Comparison of ENCODE assay signal across 8 cellular contexts in the genomic region with DNA sequence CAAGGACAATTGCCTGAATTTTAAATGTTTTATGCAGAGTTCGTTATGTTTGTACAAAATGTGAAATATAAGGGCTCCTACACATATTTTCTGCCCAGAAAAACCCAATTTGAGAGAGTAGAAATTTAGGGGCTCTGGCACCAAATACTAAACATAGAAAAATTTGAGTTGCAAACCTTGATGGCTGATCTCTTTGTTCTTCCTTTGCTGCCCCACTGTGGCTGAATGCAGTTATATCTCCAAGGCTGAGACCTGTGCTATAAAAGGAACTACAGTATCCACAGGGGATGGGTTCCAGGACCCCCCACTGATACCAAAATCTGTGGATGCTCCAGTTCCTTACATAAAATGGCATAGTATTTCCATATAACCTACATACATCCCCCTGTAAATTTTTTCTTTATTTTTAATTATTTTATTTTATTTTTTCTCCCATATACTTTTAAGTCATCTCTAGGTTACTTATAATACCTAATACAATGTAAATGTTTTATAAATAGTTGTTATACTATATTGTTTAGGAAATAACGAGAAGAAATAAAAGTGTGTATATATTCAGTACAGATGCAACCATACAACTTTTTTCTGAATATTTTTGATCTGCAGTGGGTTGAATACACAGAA. TPM values are rescaled to one million over a fixed set of nuclear protein-coding genes. Genes with fewer than 3 reads are reported as not detected.
A peak's percentile ranks its signal among the peaks of the same experiment; 100 is the strongest.
DNase-seq lines count a peak whose midpoint lies in the region; ATAC-seq, FAIRE-seq and TF ChIP-seq lines count a peak whose summit lies in the region.

No MANE protein-coding gene starts in this region.

- H3K27me3 ChIP-seq in Peyer's patch (no peaks in the 10 kb centered on the region), brain microvascular endothelial cell (replicated peaks) (peaks cover 5% of the 10 kb centered on the region)

- TF ChIP-seq CTCF in Peyer's patch (IDR thresholded peaks at IDR 0.05) (peak in 5 of 6 experiments; percentile 18 to 66 (median 66)), brain microvascular endothelial cell (IDR thresholded peaks at IDR 0.05; ENCODE audit: low read depth, low read length, missing control alignments) (peak; percentile 78)

- DNase-seq in DMS53 treated with DMSO at 0.1 percent for 48 hours (lab: John Stamatoyannopoulos, UW; ENCODE audit: unreplicated experiment), result peak; percentile 33
- peak; percentile 25 for DNase-seq in HPDE6-E6E7 (ENCODE audit: extremely low spot score)
- no peak for DNase-seq in Peyer's patch
- peak; percentile 49 for DNase-seq in brain microvascular endothelial cell
- peak; percentile 26 to 33 for DNase-seq in stimulated activated CD4-positive, alpha-beta T cell treated with anti-CD3 and anti-CD28 coated beads, Interleukin-4, amount 100 ng/mL, for 4 hours

- ATAC-seq in GM19023 (IDR thresholded peaks at IDR 0.05; ENCODE audit: unreplicated experiment) (no peak), GM21447 (IDR thresholded peaks at IDR 0.05; ENCODE audit: unreplicated experiment) (no peak)

- H3K4me3 ChIP-seq in Peyer's patch (no peak overlapping the region), brain microvascular endothelial cell (ENCODE audit: low read depth, low read length) (no peak overlapping the region)

- H3K27ac ChIP-seq in Peyer's patch (no peak overlapping the region), brain microvascular endothelial cell (no peak overlapping the region)

- no peaks in the 10 kb centered on the region for H3K36me3 ChIP-seq in Peyer's patch
- H3K36me3 ChIP-seq in brain microvascular endothelial cell (replicated peaks), result no peaks in the 10 kb centered on the region

- H3K9me3 ChIP-seq in Peyer's patch, result no peaks in the 10 kb centered on the region

- TF ChIP-seq POLR2A in Peyer's patch (IDR thresholded peaks at IDR 0.05), result no peak

- peak; percentile 92 for FAIRE-seq in islet of Langerhans (lab: Jason Lieb, UNC)

- in situ Hi-C loops in brain microvascular endothelial cell (cut with HindIII; ENCODE audit: low pct_ligation_motif_present, low sequenced_read_pairs), result no loop called here

- H3K4me1 ChIP-seq in Peyer's patch, result no peaks in the 10 kb centered on the region

RNA-seq across cellular contexts. Expression of a gene that starts 22.5 kb away (rescaled TPM):
- total RNA-seq in Peyer's patch, result 10 to 100 TPM in 1 of 4 donors, under 1 TPM in 2, not detected in 1; 0.27 to 12.4 (median 0.76) TPM

RNA-seq across cellular contexts. Expression of a gene that starts 45.0 kb away (rescaled TPM):
- total RNA-seq in Peyer's patch, result 100 to 1,000 TPM in 1 of 4 donors, 10 to 100 TPM in 3; 46.4 to 105 (median 69.5) TPM

RNA-seq across cellular contexts. Expression of a gene that starts 59.3 kb away (rescaled TPM):
- total RNA-seq in Peyer's patch, result 10 to 100 TPM in 3 of 4 donors, 1 to 10 TPM in 1; 9.1 to 15.5 (median 13.7) TPM

Comparison
In these comparisons a context has a peak if more than half of its experiments do, and no peak if none do; other contexts are left out.
1. DNase-seq: peak in DMS53 treated with DMSO at 0.1 percent for 48 hours (single experiment), HPDE6-E6E7 (single experiment), brain microvascular endothelial cell (single experiment) and stimulated activated CD4-positive, alpha-beta T cell treated with anti-CD3 and anti-CD28 coated beads, Interleukin-4, amount 100 ng/mL, for 4 hours (2 of 2); none in Peyer's patch (0 of 3).